In genomic region chr11:111693224-111693937, GRCh38 we compare ENCODE assay signal across 1 cellular context.
TF ChIP-seq lines count a peak whose summit lies in the region.

No MANE protein-coding gene starts in this region.

TF ChIP-seq in GM23338, 12 proteins besides CTCF, POLR2A, EP300 and RAD21 (continued from another document):
- TF ChIP-seq ETS1 (IDR thresholded peaks at IDR 0.05) (no peak), JUNB (IDR thresholded peaks at IDR 0.05; ENCODE audit: unreplicated experiment) (no peak)
